Comparison of ENCODE assay signal across 8 cellular contexts in genomic region chr9:89318123-89319014, GRCh38. TPM values are rescaled to one million over a fixed set of nuclear protein-coding genes. Genes with fewer than 3 reads are reported as not detected.
DNase-seq lines count a peak whose midpoint lies in the region; ATAC-seq lines count a peak whose summit lies in the region.

SECISBP2 (plus strand) TSS chr9:89318500; CDS start chr9:89318577, 77 bp downstream.

- ATAC-seq in GM19372 (IDR thresholded peaks at IDR 0.05; ENCODE audit: low read depth, unreplicated experiment) = peak; percentile 91
- peak; percentile 75 for ATAC-seq in HG03558 (IDR thresholded peaks at IDR 0.05; ENCODE audit: extremely low read depth, unreplicated experiment)
- peak; percentile 96 for ATAC-seq in left lobe of liver

- peak; percentile 98 for DNase-seq in CD1c-positive myeloid dendritic cell (ENCODE audit: extremely low spot score)
- peak; percentile 98 for DNase-seq in NCI-H748 (lab: John Stamatoyannopoulos, UW; ENCODE audit: unreplicated experiment)
- peak; percentile 91 for DNase-seq in activated CD4-positive, alpha-beta T cell treated with anti-CD3 and anti-CD28 coated beads, Interleukin-2, amount 50 U/mL, for 1 hour
- peak; percentile 99 for DNase-seq in dedifferentiated amniotic fluid mesenchymal stem cell (ENCODE audit: extremely low spot score)
- DNase-seq in left lobe of liver (ENCODE audit: low spot score) = peak; percentile 99
- DNase-seq in stimulated activated CD4-positive, alpha-beta T cell treated with anti-CD3 and anti-CD28 coated beads, Interleukin-2, amount 100 ng/mL, for 4 hours (ENCODE audit: low read depth) = peak; percentile 90

RNA-seq across cellular contexts. Expression of gene SECISBP2, which starts in this region (rescaled TPM):
- 19.1 TPM for total RNA-seq in left lobe of liver

Comparison
In these comparisons a context has a peak if more than half of its experiments do, and no peak if none do; other contexts are left out.
1. Peak in every context shown above with its lines: DNase-seq and ATAC-seq.